8 cellular contexts compared by ENCODE assay signal in the genomic region with DNA sequence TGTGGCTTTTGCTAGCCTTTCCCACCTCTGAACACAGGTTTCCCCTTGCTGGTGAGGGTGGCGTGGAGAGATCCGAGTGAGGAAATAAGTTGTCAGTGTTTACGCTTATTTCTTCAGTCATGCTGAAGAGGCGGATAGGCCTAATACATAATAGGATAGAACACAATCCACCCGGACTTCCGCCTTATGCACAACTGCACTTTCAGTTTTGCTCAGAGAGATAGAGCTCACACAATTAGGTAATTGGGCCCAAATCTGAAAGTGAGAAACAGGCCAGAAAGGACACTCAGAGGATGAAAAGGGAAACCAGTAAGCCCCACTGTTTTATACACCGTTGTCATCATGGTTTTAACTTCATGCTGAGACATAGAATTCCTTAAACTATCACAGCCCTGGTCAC. TPM values are rescaled to one million over a fixed set of nuclear protein-coding genes. Genes with fewer than 3 reads are reported as not detected.
DNase-seq lines count a peak whose midpoint lies in the region; ATAC-seq lines count a peak whose summit lies in the region.
"Not testable (repeated sequence)": the region's sequence is repeated elsewhere in the genome, so short reads cannot be mapped to it uniquely, and the experiment has no call there.

No MANE protein-coding gene starts in this region.

- H3K27me3 Mint-ChIP-seq in activated CD8-positive, alpha-beta memory T cell treated with anti-CD3 and anti-CD28 coated beads, Interleukin-2, amount 10 ng/mL, durations not matched to agents 7 days and 5 days, result not testable (repeated sequence)

- not testable (repeated sequence) for H3K36me3 Mint-ChIP-seq in activated CD8-positive, alpha-beta memory T cell treated with anti-CD3 and anti-CD28 coated beads, Interleukin-2, amount 10 ng/mL, durations not matched to agents 7 days and 5 days

- ATAC-seq in GM18499 (IDR thresholded peaks at IDR 0.05; ENCODE audit: insufficient read depth, unreplicated experiment) (peak; percentile 86), GM19025 (IDR thresholded peaks at IDR 0.05; ENCODE audit: low read depth, unreplicated experiment) (peak; percentile 72), GM21381 (IDR thresholded peaks at IDR 0.05; ENCODE audit: unreplicated experiment) (peak; percentile 77), HG02623 (IDR thresholded peaks at IDR 0.05; ENCODE audit: unreplicated experiment) (peak; percentile 70), HG03045 (IDR thresholded peaks at IDR 0.05; ENCODE audit: unreplicated experiment) (peak; percentile 73), HG03439 (IDR thresholded peaks at IDR 0.05; ENCODE audit: unreplicated experiment) (peak; percentile 76), sciatic nerve (peak; percentile 12)
- peak; percentile 48 for ATAC-seq in activated CD8-positive, alpha-beta memory T cell treated with anti-CD3 and anti-CD28 coated beads, Interleukin-2, amount 10 ng/mL, durations not matched to agents 7 days and 5 days

- H3K4me3 Mint-ChIP-seq in activated CD8-positive, alpha-beta memory T cell treated with anti-CD3 and anti-CD28 coated beads, Interleukin-2, amount 10 ng/mL, durations not matched to agents 7 days and 5 days, result not testable (repeated sequence)

- CTCF ChIA-PET in activated CD8-positive, alpha-beta memory T cell treated with anti-CD3 and anti-CD28 coated beads, Interleukin-2, amount 10 ng/mL, durations not matched to agents 7 days and 5 days (lab: Charles Lee), result not testable (repeated sequence)

- DNase-seq in activated CD8-positive, alpha-beta memory T cell treated with anti-CD3 and anti-CD28 coated beads, Interleukin-2, amount 10 ng/mL, durations not matched to agents 7 days and 5 days; sciatic nerve (ENCODE audit: low spot score): not testable (repeated sequence)

- not testable (repeated sequence) for H3K27ac Mint-ChIP-seq in activated CD8-positive, alpha-beta memory T cell treated with anti-CD3 and anti-CD28 coated beads, Interleukin-2, amount 10 ng/mL, durations not matched to agents 7 days and 5 days

- not testable (repeated sequence) for H3K4me1 Mint-ChIP-seq in activated CD8-positive, alpha-beta memory T cell treated with anti-CD3 and anti-CD28 coated beads, Interleukin-2, amount 10 ng/mL, durations not matched to agents 7 days and 5 days

- not testable (repeated sequence) for H3K9me3 Mint-ChIP-seq in activated CD8-positive, alpha-beta memory T cell treated with anti-CD3 and anti-CD28 coated beads, Interleukin-2, amount 10 ng/mL, durations not matched to agents 7 days and 5 days (ENCODE audit: low read depth)

- intact Hi-C loops in sciatic nerve (cut with DNase I), result not testable (repeated sequence)

RNA-seq across cellular contexts. Expression of a gene that starts 29.7 kb away (rescaled TPM):
- total RNA-seq in activated CD8-positive, alpha-beta memory T cell treated with anti-CD3 and anti-CD28 coated beads, Interleukin-2, amount 10 ng/mL, durations not matched to agents 7 days and 5 days, result 10 to 100 TPM; 27.1 to 31.1 TPM
- total RNA-seq in sciatic nerve, result 21.7 TPM

Comparison
In these comparisons a context has a peak if more than half of its experiments do, and no peak if none do; other contexts are left out.
1. ATAC-seq: peak in every context shown above with its lines; median percentile 86 in GM18499; 77 in GM21381; 76 in HG03439; 73 in HG03045; 72 in GM19025; 70 in HG02623; 48 in activated CD8-positive, alpha-beta memory T cell treated with anti-CD3 and anti-CD28 coated beads, Interleukin-2, amount 10 ng/mL, durations not matched to agents 7 days and 5 days; 12 in sciatic nerve.